Comparison of ENCODE assay signal across 1 cellular context in the genomic region with DNA sequence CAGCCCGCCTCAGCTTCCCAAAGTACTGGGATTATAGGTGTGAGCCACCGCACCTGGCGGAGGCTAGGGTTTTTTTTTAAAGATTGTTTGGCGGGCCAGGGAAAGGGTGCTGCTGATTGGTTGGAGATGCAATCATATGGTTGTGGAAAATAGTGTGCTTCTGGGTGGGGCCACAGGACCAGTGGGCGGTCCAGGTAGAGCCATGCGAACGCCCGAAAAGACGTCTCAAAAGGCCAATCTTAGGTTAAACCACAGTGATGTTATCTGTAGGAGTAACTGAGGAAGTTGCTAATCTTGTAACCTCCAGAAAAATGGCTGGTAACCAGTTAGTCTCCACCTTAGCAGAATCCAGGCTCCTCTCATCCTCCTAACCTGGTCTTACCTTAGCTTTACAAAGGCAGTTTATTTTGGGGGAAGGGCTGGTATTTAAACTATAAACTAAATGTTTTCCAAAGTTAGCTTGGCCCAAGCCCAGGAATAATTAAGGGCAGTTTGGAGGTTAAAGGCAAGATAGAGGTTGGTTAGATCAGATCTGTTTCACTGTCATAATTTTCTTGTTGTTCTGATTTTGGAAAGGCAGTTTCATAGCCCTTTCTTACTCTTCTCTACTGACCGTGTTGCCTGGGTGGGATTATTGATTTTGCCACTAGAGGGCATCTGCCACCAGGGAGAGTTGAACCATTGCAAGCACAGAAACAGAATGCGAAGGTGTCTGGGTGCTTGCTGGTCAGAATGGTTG.
TF ChIP-seq lines count a peak whose summit lies in the region.

No MANE protein-coding gene starts in this region.

TF ChIP-seq in GM23338, 12 proteins besides CTCF, POLR2A, EP300 and RAD21 (continued from another document):
- TF ChIP-seq REST (IDR thresholded peaks at IDR 0.05; ENCODE audit: unreplicated experiment) (no peak), JUNB (IDR thresholded peaks at IDR 0.05; ENCODE audit: unreplicated experiment) (no peak), ZNF114 (CRISPR knock-in tag; IDR thresholded peaks at IDR 0.05) (no peak)
- TF ChIP-seq, protein P1, sequence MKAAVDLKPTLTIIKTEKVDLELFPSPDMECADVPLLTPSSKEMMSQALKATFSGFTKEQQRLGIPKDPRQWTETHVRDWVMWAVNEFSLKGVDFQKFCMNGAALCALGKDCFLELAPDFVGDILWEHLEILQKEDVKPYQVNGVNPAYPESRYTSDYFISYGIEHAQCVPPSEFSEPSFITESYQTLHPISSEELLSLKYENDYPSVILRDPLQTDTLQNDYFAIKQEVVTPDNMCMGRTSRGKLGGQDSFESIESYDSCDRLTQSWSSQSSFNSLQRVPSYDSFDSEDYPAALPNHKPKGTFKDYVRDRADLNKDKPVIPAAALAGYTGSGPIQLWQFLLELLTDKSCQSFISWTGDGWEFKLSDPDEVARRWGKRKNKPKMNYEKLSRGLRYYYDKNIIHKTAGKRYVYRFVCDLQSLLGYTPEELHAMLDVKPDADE (IDR thresholded peaks at IDR 0.05): no peak
TF ChIP-seq in GM23338: peak in this region for 0.
